In the genomic region with DNA sequence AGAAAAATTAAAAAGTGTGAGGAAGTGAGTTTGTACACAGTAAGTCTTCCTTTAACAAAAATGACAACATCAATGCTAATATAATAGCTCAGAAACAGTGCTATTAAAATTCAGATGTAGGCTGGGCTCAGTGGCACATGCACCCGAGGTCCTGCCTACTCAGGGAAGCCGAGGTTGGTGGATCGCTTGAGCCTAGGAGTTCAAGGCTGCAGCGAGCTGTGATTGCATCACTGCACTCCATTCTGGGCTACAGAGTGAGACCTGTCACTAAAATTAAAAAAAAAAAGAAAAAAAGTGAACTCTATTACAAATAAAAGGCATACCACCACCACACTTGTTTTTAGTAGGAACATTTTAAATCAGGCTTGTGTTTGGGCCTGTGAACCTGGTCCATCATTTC, we compare ENCODE assay signal across 36 cellular contexts. TPM values are rescaled to one million over a fixed set of nuclear protein-coding genes. Genes with fewer than 3 reads are reported as not detected.
"Had no signal": no experiment of that assay in that cellular context is flagged by ENCODE, and none has a peak within 500 bp of the region (broad histone marks: within the 10 kb centered on the region; RNA-seq: fewer than 3 reads in every experiment).

No MANE protein-coding gene starts in this region.

- H3K9me3 Mint-ChIP-seq: activated B cell treated with CpG ODN at 0.5 μM for 24 hours; activated CD4-positive, alpha-beta memory T cell treated with anti-CD3 and anti-CD28 coated beads, Interleukin-2, amount 10 ng/mL, durations not matched to agents 7 days and 5 days; activated CD4-positive, alpha-beta T cell treated with anti-CD3 and anti-CD28 coated beads, Interleukin-2, amount 10 ng/mL, durations not matched to agents 24 days and 14 days; activated naive CD4-positive, alpha-beta T cell treated with anti-CD3 and anti-CD28 coated beads, Interleukin-2, amount 10 ng/mL, durations not matched to agents 7 days and 5 days; activated naive CD4-positive, alpha-beta T cell treated with anti-CD3 and anti-CD28 coated beads, Interleukin-2, amount 50 U/mL, for 24 hours; activated naive CD8-positive, alpha-beta T cell treated with anti-CD3 and anti-CD28 coated beads, Interleukin-2, amount 10 ng/mL, durations not matched to agents 7 days and 5 days; activated naive CD8-positive, alpha-beta T cell treated with anti-CD3 and anti-CD28 coated beads, Interleukin-2, amount 50 U/mL, for 24 hours; activated T-cell treated with anti-CD3 and anti-CD28 coated beads, Interleukin-2, amount 50 U/mL, for 24 hours; activated T-helper 2 cell treated with anti-CD3 and anti-CD28 coated beads, Interferon-gamma antibody, Interleukin-2, Interleukin-4, amounts not matched to agents 10 μg/mL and 5 μg/mL and 100 μg/mL, durations not matched to agents 14 hours and 24 hours and 36 hours; T-helper 1 cell treated with Interleukin-12 subunit alpha and Interleukin-12 subunit beta and Interleukin-4 antibody, amounts not matched to agents 30 μg/mL and 1 μg/mL, for 36 hours; T-helper 2 cell treated with Interferon-gamma antibody and Interleukin-4, amounts not matched to agents 5 μg/mL and 100 μg/mL, for 36 hours had no signal

- ATAC-seq: activated CD8-positive, alpha-beta memory T cell treated with anti-CD3 and anti-CD28 coated beads, Interleukin-2, amount 10 ng/mL, durations not matched to agents 7 days and 5 days; activated CD8-positive, alpha-beta T cell treated with anti-CD3 and anti-CD28 coated beads, Interleukin-2, amount 10 ng/mL, durations not matched to agents 7 days and 5 days; activated naive CD8-positive, alpha-beta T cell treated with anti-CD3 and anti-CD28 coated beads, Interleukin-2, amount 50 U/mL, for 24 hours; body of pancreas had no signal

- H3K36me3 ChIP-seq: brain microvascular endothelial cell, breast epithelium had no signal

- H3K36me3 Mint-ChIP-seq: activated CD8-positive, alpha-beta memory T cell treated with anti-CD3 and anti-CD28 coated beads, Interleukin-2, amount 10 ng/mL, durations not matched to agents 7 days and 5 days; activated naive CD4-positive, alpha-beta T cell treated with anti-CD3 and anti-CD28 coated beads, Interleukin-2, amount 10 ng/mL, durations not matched to agents 7 days and 5 days; activated naive CD4-positive, alpha-beta T cell treated with anti-CD3 and anti-CD28 coated beads, Interleukin-2, amount 50 U/mL, for 24 hours; activated naive CD8-positive, alpha-beta T cell; activated naive CD8-positive, alpha-beta T cell treated with anti-CD3 and anti-CD28 coated beads, Interleukin-2, amount 10 ng/mL, durations not matched to agents 7 days and 5 days had no signal

- H3K27ac ChIP-seq: body of pancreas, brain microvascular endothelial cell, breast epithelium, VCaP had no signal

- DNase-seq: activated B cell treated with CpG ODN at 0.5 μM for 24 hours; activated CD4-positive, alpha-beta memory T cell treated with anti-CD3 and anti-CD28 coated beads, Interleukin-2, amount 10 ng/mL, durations not matched to agents 7 days and 5 days; activated CD4-positive, alpha-beta T cell treated with anti-CD3 and anti-CD28 coated beads for 4 hours; activated CD4-positive, alpha-beta T cell treated with anti-CD3 and anti-CD28 coated beads, Interleukin-2, amount 10 ng/mL, durations not matched to agents 24 days and 14 days; activated CD4-positive, alpha-beta T cell treated with anti-CD3 and anti-CD28 coated beads, Interleukin-2, amount 50 U/mL, for 1 hour; activated CD4-positive, alpha-beta T cell treated with anti-CD3 and anti-CD28 coated beads, Interleukin-2, amount 50 U/mL, for 48 hours; activated CD4-positive, CD25-positive, alpha-beta regulatory T cell treated with anti-CD3 and anti-CD28 coated beads, Interleukin-2, amount 50 U/mL, for 72 hours; activated CD8-positive, alpha-beta memory T cell treated with anti-CD3 and anti-CD28 coated beads for 24 hours; activated CD8-positive, alpha-beta memory T cell treated with anti-CD3 and anti-CD28 coated beads, Interleukin-2, amount 10 ng/mL, durations not matched to agents 7 days and 5 days; activated CD8-positive, alpha-beta memory T cell treated with anti-CD3 and anti-CD28 coated beads, Interleukin-2, amount 50 U/mL, for 48 hours; activated CD8-positive, alpha-beta T cell treated with anti-CD3 and anti-CD28 coated beads, Interleukin-2, amount 10 ng/mL, durations not matched to agents 7 days and 5 days; activated effector memory CD4-positive, alpha-beta T cell treated with Interleukin-2 at 50 U/mL for 16 hours; activated gamma-delta T cell; activated naive CD4-positive, alpha-beta T cell treated with anti-CD3 and anti-CD28 coated beads, Interleukin-2, amount 10 ng/mL, durations not matched to agents 7 days and 5 days; activated naive CD4-positive, alpha-beta T cell treated with Interleukin-2 at 50 U/mL for 16 hours; activated naive CD8-positive, alpha-beta T cell treated with anti-CD3 and anti-CD28 coated beads, Interleukin-2, amount 10 ng/mL, durations not matched to agents 7 days and 5 days; activated naive CD8-positive, alpha-beta T cell treated with anti-CD3 and anti-CD28 coated beads, Interleukin-2, amount 50 U/mL, for 24 hours; activated T-cell treated with anti-CD3 and anti-CD28 coated beads, Interleukin-2, amount 50 U/mL, for 24 hours; activated T-cell treated with anti-CD3 and anti-CD28 coated beads, Interleukin-2, amount 50 U/mL, for 48 hours; amygdala; anterior cingulate cortex; body of pancreas; brain microvascular endothelial cell; central memory CD4-positive, alpha-beta T cell; T-helper 2 cell; T-helper 9 cell had no signal

- H3K27ac Mint-ChIP-seq: activated B cell treated with CpG ODN at 0.5 μM for 24 hours; activated CD4-positive, alpha-beta memory T cell treated with anti-CD3 and anti-CD28 coated beads, Interleukin-2, amount 10 ng/mL, durations not matched to agents 7 days and 5 days; activated CD4-positive, alpha-beta T cell treated with anti-CD3 and anti-CD28 coated beads, Interleukin-2, amount 10 ng/mL, durations not matched to agents 24 days and 14 days; activated CD8-positive, alpha-beta memory T cell treated with anti-CD3 and anti-CD28 coated beads, Interleukin-2, amount 10 ng/mL, durations not matched to agents 7 days and 5 days; activated CD8-positive, alpha-beta T cell treated with anti-CD3 and anti-CD28 coated beads, Interleukin-2, amount 10 ng/mL, durations not matched to agents 7 days and 5 days; activated naive CD4-positive, alpha-beta T cell treated with anti-CD3 and anti-CD28 coated beads, Interleukin-2, amount 10 ng/mL, durations not matched to agents 7 days and 5 days; activated naive CD4-positive, alpha-beta T cell treated with anti-CD3 and anti-CD28 coated beads, Interleukin-2, amount 50 U/mL, for 24 hours; activated naive CD8-positive, alpha-beta T cell; activated naive CD8-positive, alpha-beta T cell treated with anti-CD3 and anti-CD28 coated beads, Interleukin-2, amount 10 ng/mL, durations not matched to agents 7 days and 5 days; activated naive CD8-positive, alpha-beta T cell treated with anti-CD3 and anti-CD28 coated beads, Interleukin-2, amount 50 U/mL, for 24 hours; activated T-cell treated with anti-CD3 and anti-CD28 coated beads, Interleukin-2, amount 50 U/mL, for 24 hours; activated T-helper 2 cell treated with anti-CD3 and anti-CD28 coated beads, Interferon-gamma antibody, Interleukin-2, Interleukin-4, amounts not matched to agents 10 μg/mL and 5 μg/mL and 100 μg/mL, durations not matched to agents 14 hours and 24 hours and 36 hours; T-helper 1 cell treated with Interleukin-12 subunit alpha and Interleukin-12 subunit beta and Interleukin-4 antibody, amounts not matched to agents 30 μg/mL and 1 μg/mL, for 36 hours; T-helper 2 cell treated with Interferon-gamma antibody and Interleukin-4, amounts not matched to agents 5 μg/mL and 100 μg/mL, for 36 hours had no signal

- H3K4me3 ChIP-seq: body of pancreas, breast epithelium had no signal

- H3K9me3 ChIP-seq: body of pancreas, breast epithelium had no signal

- H3K4me3 Mint-ChIP-seq: activated B cell treated with CpG ODN at 0.5 μM for 24 hours; activated CD4-positive, alpha-beta memory T cell treated with anti-CD3 and anti-CD28 coated beads, Interleukin-2, amount 10 ng/mL, durations not matched to agents 7 days and 5 days; activated CD4-positive, alpha-beta T cell treated with anti-CD3 and anti-CD28 coated beads, Interleukin-2, amount 10 ng/mL, durations not matched to agents 24 days and 14 days; activated CD8-positive, alpha-beta memory T cell treated with anti-CD3 and anti-CD28 coated beads, Interleukin-2, amount 10 ng/mL, durations not matched to agents 7 days and 5 days; activated CD8-positive, alpha-beta T cell treated with anti-CD3 and anti-CD28 coated beads, Interleukin-2, amount 10 ng/mL, durations not matched to agents 7 days and 5 days; activated naive CD4-positive, alpha-beta T cell treated with anti-CD3 and anti-CD28 coated beads, Interleukin-2, amount 10 ng/mL, durations not matched to agents 7 days and 5 days; activated naive CD4-positive, alpha-beta T cell treated with anti-CD3 and anti-CD28 coated beads, Interleukin-2, amount 50 U/mL, for 24 hours; activated naive CD8-positive, alpha-beta T cell; activated naive CD8-positive, alpha-beta T cell treated with anti-CD3 and anti-CD28 coated beads, Interleukin-2, amount 10 ng/mL, durations not matched to agents 7 days and 5 days; activated naive CD8-positive, alpha-beta T cell treated with anti-CD3 and anti-CD28 coated beads, Interleukin-2, amount 50 U/mL, for 24 hours; activated T-cell treated with anti-CD3 and anti-CD28 coated beads, Interleukin-2, amount 50 U/mL, for 24 hours; T-helper 1 cell treated with Interleukin-12 subunit alpha and Interleukin-12 subunit beta and Interleukin-4 antibody, amounts not matched to agents 30 μg/mL and 1 μg/mL, for 36 hours; T-helper 2 cell treated with Interferon-gamma antibody and Interleukin-4, amounts not matched to agents 5 μg/mL and 100 μg/mL, for 36 hours had no signal

- H3K4me1 Mint-ChIP-seq: activated B cell treated with CpG ODN at 0.5 μM for 24 hours; activated CD4-positive, alpha-beta memory T cell treated with anti-CD3 and anti-CD28 coated beads, Interleukin-2, amount 10 ng/mL, durations not matched to agents 7 days and 5 days; activated CD4-positive, alpha-beta T cell treated with anti-CD3 and anti-CD28 coated beads, Interleukin-2, amount 10 ng/mL, durations not matched to agents 24 days and 14 days; activated CD8-positive, alpha-beta memory T cell treated with anti-CD3 and anti-CD28 coated beads, Interleukin-2, amount 10 ng/mL, durations not matched to agents 7 days and 5 days; activated naive CD4-positive, alpha-beta T cell treated with anti-CD3 and anti-CD28 coated beads, Interleukin-2, amount 10 ng/mL, durations not matched to agents 7 days and 5 days; activated naive CD4-positive, alpha-beta T cell treated with anti-CD3 and anti-CD28 coated beads, Interleukin-2, amount 50 U/mL, for 24 hours; activated naive CD8-positive, alpha-beta T cell treated with anti-CD3 and anti-CD28 coated beads, Interleukin-2, amount 10 ng/mL, durations not matched to agents 7 days and 5 days; activated naive CD8-positive, alpha-beta T cell treated with anti-CD3 and anti-CD28 coated beads, Interleukin-2, amount 50 U/mL, for 24 hours had no signal

- FAIRE-seq: astrocyte, colon, TTC549 had no signal

- H3K27me3 ChIP-seq: body of pancreas, brain microvascular endothelial cell, breast epithelium had no signal

- H3K4me1 ChIP-seq: body of pancreas, breast epithelium had no signal

RNA-seq across cellular contexts. Expression of gene PAX6, which starts 39.2 kb away (rescaled TPM):
- total RNA-seq: activated B cell treated with CpG ODN at 0.5 μM for 24 hours; activated CD4-positive, alpha-beta memory T cell treated with anti-CD3 and anti-CD28 coated beads, Interleukin-2, amount 10 ng/mL, durations not matched to agents 7 days and 5 days; activated CD4-positive, alpha-beta T cell treated with anti-CD3 and anti-CD28 coated beads, Interleukin-2, amount 10 ng/mL, durations not matched to agents 24 days and 14 days; activated CD8-positive, alpha-beta memory T cell treated with anti-CD3 and anti-CD28 coated beads, Interleukin-2, amount 10 ng/mL, durations not matched to agents 7 days and 5 days; activated CD8-positive, alpha-beta T cell treated with anti-CD3 and anti-CD28 coated beads, Interleukin-2, amount 10 ng/mL, durations not matched to agents 7 days and 5 days; activated naive CD8-positive, alpha-beta T cell treated with anti-CD3 and anti-CD28 coated beads, Interleukin-2, amount 10 ng/mL, durations not matched to agents 7 days and 5 days; activated T-helper 2 cell treated with anti-CD3 and anti-CD28 coated beads, Interferon-gamma antibody, Interleukin-2, Interleukin-4, amounts not matched to agents 10 μg/mL and 5 μg/mL and 100 μg/mL, durations not matched to agents 14 hours and 24 hours and 36 hours had no signal
